ENCODE assay signal across 8 cellular contexts in the genomic region with DNA sequence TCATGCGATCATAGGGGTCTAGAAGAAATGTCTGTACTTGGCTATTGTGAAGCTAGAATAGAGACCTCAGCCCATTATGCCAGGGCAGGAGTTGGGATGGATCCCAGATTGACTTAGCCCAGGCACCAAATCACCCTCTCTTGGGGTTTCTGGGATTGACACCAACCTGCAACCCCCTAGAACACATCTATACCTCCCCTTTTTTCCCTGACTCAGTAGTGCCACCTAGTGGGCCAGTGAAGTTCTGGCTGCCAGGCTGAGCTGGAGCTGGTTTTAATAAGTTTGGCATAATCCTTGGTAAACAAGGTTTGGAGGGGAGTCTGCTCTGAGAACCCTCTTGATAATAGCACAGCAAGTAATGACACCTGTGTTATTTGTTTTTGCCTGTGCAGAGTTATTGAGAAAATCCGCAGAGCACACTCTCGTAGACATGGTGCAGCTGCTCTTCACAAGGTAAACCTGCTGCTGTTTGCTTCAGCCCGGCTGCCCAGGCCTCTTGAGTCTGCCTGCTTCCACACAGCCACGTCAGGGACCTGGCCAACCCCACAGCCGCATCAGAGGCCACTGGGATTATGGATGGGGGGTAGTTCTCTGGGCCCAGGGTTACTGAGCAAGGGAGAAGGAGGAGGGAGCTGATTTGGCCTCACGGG. TPM values are rescaled to one million over a fixed set of nuclear protein-coding genes. Genes with fewer than 3 reads are reported as not detected.
DNase-seq lines count a peak whose midpoint lies in the region; TF ChIP-seq lines count a peak whose summit lies in the region.

No MANE protein-coding gene starts in this region.

- H3K9ac ChIP-seq in GM23248 = no peak overlapping the region

- no peak overlapping the region for H3K4me3 ChIP-seq in GM23248

- no peak overlapping the region for H3K4me3 Mint-ChIP-seq in activated CD4-positive, alpha-beta memory T cell treated with anti-CD3 and anti-CD28 coated beads for 36 hours
- no peak overlapping the region for H3K4me3 Mint-ChIP-seq in mesothelial cell of epicardium

- H3K79me2 ChIP-seq in GM23248 (ENCODE audit: insufficient read depth) = peaks cover 61% of the 10 kb centered on the region

- no peak overlapping the region for H3K4me2 ChIP-seq in GM23248 (ENCODE audit: unreplicated experiment)

- H3K9me2 ChIP-seq in GM23248 (ENCODE audit: insufficient read depth) = no peaks in the 10 kb centered on the region

- POLR2A ChIA-PET in activated CD4-positive, alpha-beta memory T cell treated with anti-CD3 and anti-CD28 coated beads for 36 hours (lab: Charles Lee) = interaction anchor here (0.5 to 4.6 kb wide), 4 partner anchors 107 to 122 kb away, joined by 3 to 34 read pairs (median 3); no protein-coding TSS in a partner anchor

- peaks cover 19% of the 10 kb centered on the region for H3K36me3 Mint-ChIP-seq in activated CD4-positive, alpha-beta memory T cell treated with anti-CD3 and anti-CD28 coated beads for 36 hours
- H3K36me3 Mint-ChIP-seq in mesothelial cell of epicardium = peaks cover 9% of the 10 kb centered on the region

- H3K36me3 ChIP-seq in GM23248 (ENCODE audit: low read depth) = peaks cover 21% of the 10 kb centered on the region

- 65 to 70% methylated on average over 7 of the region's 7 CpGs for WGBS in GM23248 (ENCODE audit: low coverage in 1 of 2, low lambda C conversion rate in 2 of 2, missing lambda C conversion rate in 2 of 2), 2 experiments

- DNase-seq in AG08396 (ENCODE audit: low spot score) (peak; percentile 62), GM23248 (peak; percentile 64), NCI-H526 (lab: John Stamatoyannopoulos, UW) (peak; percentile 3 to 69), mesothelial cell of epicardium (ENCODE audit: low spot score in 2 of 2, unreplicated experiment in 2 of 2) (peak; percentile 37 to 75), GOT3 (lab: John Stamatoyannopoulos, UW) (no peak)
- DNase-seq in activated CD4-positive, alpha-beta memory T cell treated with anti-CD3 and anti-CD28 coated beads for 36 hours = peak; percentile 77
- peak; percentile 66 for DNase-seq in effector CD4-positive, alpha-beta T cell
- DNase-seq in stimulated activated CD8-positive, alpha-beta memory T cell treated with anti-CD3 and anti-CD28 coated beads, Interleukin-2, amount 100 ng/mL, for 48 hours (ENCODE audit: low read depth in 2 of 2) = peak; percentile 38 to 56

- peak; percentile 93 for TF ChIP-seq CTCF in mesothelial cell of epicardium (IDR thresholded peaks at IDR 0.05; ENCODE audit: unreplicated experiment)

- H4K20me1 ChIP-seq in GM23248 (ENCODE audit: insufficient read depth) = no peaks in the 10 kb centered on the region

- H3K4me1 Mint-ChIP-seq in activated CD4-positive, alpha-beta memory T cell treated with anti-CD3 and anti-CD28 coated beads for 36 hours (ENCODE audit: low read depth) = peaks cover 4% of the 10 kb centered on the region
- H3K4me1 Mint-ChIP-seq in mesothelial cell of epicardium = no peaks in the 10 kb centered on the region

- H3K4me1 ChIP-seq in GM23248 (ENCODE audit: insufficient read depth) = no peaks in the 10 kb centered on the region

- H3K9me3 Mint-ChIP-seq in activated CD4-positive, alpha-beta memory T cell treated with anti-CD3 and anti-CD28 coated beads for 36 hours = no peaks in the 10 kb centered on the region
- no peaks in the 10 kb centered on the region for H3K9me3 Mint-ChIP-seq in mesothelial cell of epicardium

- CTCF ChIA-PET in activated CD4-positive, alpha-beta memory T cell treated with anti-CD3 and anti-CD28 coated beads for 36 hours (lab: Charles Lee) = interaction anchor here (0.6 to 14.9 kb wide), 51 partner anchors 10 to 280 kb away, joined by 3 to 1053 read pairs (median 5); partner anchors contain the start of genes CUEDC2, ELOVL3, FBXL15 and GBF1

- H3F3A ChIP-seq in GM23248 (ENCODE audit: insufficient read depth) = 0 out of 2 replicates have a peak, but pooled peaks cover 8% of the 10 kb centered on the region

- in situ Hi-C loops in GM23248 (cut with MboI) = no loop called here

- H3K27me3 Mint-ChIP-seq in activated CD4-positive, alpha-beta memory T cell treated with anti-CD3 and anti-CD28 coated beads for 36 hours = no peaks in the 10 kb centered on the region
- H3K27me3 Mint-ChIP-seq in mesothelial cell of epicardium (ENCODE audit: low read depth) = no peaks in the 10 kb centered on the region

- H3K9me3 ChIP-seq in GM23248 (ENCODE audit: low read depth) = no peaks in the 10 kb centered on the region

- no peak overlapping the region for H3K27ac ChIP-seq in GM23248

- intact Hi-C loops in activated CD4-positive, alpha-beta memory T cell treated with anti-CD3 and anti-CD28 coated beads for 36 hours (cut with micrococcal nuclease) = loop anchor here (1.0 kb wide), 2 partner anchors 121 to 183 kb away; no protein-coding TSS in a partner anchor

- no peak overlapping the region for H2AFZ ChIP-seq in GM23248

- H3K27ac Mint-ChIP-seq in activated CD4-positive, alpha-beta memory T cell treated with anti-CD3 and anti-CD28 coated beads for 36 hours = no peak overlapping the region
- H3K27ac Mint-ChIP-seq in mesothelial cell of epicardium = no peak overlapping the region

- H3K27me3 ChIP-seq in GM23248 (replicated peaks; ENCODE audit: insufficient read depth) = no peaks in the 10 kb centered on the region

RNA-seq across cellular contexts. Expression of gene NFKB2, which starts 43.3 kb away (rescaled TPM):
- total RNA-seq in GM23248 (2014; rRNA removed; shearing (Covaris generic)) = 21.5 and 34.7 TPM in 2 replicates
- polyA plus RNA-seq in GM23248 (2016; fragmentation: Nextera tagmentation; extraction: Ambion mirVana) = 5.7 and 6.7 TPM in 2 replicates
- 100 to 1,000 TPM; 241 to 242 TPM for total RNA-seq in activated CD4-positive, alpha-beta memory T cell treated with anti-CD3 and anti-CD28 coated beads for 36 hours
- 51.7 to 56.6 TPM (median 55.8 TPM) in 3 replicates for total RNA-seq in mesothelial cell of epicardium
